ENCODE assay signal across 1 cellular context in genomic region chr2:85577063-85577385, GRCh38.
TF ChIP-seq lines count a peak whose summit lies in the region.

No MANE protein-coding gene starts in this region.

TF ChIP-seq in HEK293, 187 proteins besides CTCF, POLR2A, EP300 and RAD21:
- peak; percentile 91 for TF ChIP-seq ZNF362 (tag by site-specific recombination; IDR thresholded peaks at IDR 0.05)
- TF ChIP-seq ZBTB11 (tag by site-specific recombination; conservative IDR thresholded peaks at IDR 0.05; ENCODE audit: low read depth): no peak
- TF ChIP-seq ZBTB17 (tag by site-specific recombination; IDR thresholded peaks at IDR 0.05): peak; percentile 43
